Comparison of ENCODE assay signal across 29 cellular contexts in the genomic region with DNA sequence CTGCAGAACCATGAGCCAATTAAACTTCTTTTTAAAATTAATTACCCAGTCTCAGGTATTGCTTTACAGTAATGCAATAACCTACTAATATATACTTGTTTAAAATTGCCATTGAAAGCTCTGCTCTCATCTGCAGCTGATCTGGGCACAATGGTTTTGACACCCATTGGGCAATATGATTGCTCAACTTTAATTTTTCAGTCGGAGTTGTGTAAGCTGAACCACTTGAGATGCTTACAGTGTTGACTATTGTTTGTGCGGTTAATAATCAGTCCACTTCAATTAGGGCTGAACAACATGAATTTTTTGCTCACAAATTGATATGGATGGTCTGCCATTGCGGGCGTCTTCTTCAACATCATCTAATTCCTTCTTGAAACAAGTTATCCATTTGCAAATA. TPM values are rescaled to one million over a fixed set of nuclear protein-coding genes. Genes with fewer than 3 reads are reported as not detected.
"Had no signal": no experiment of that assay in that cellular context is flagged by ENCODE, and none has a peak within 500 bp of the region (broad histone marks: within the 10 kb centered on the region; RNA-seq: fewer than 3 reads in every experiment).

No MANE protein-coding gene starts in this region.

- H3K4me1 Mint-ChIP-seq: activated B cell treated with CpG ODN at 0.5 μM for 24 hours; activated CD4-positive, alpha-beta T cell treated with anti-CD3 and anti-CD28 coated beads, Interleukin-2, amount 10 ng/mL, durations not matched to agents 24 days and 14 days; activated CD8-positive, alpha-beta memory T cell treated with anti-CD3 and anti-CD28 coated beads, Interleukin-2, amount 10 ng/mL, durations not matched to agents 7 days and 5 days had no signal

- ATAC-seq: activated CD8-positive, alpha-beta memory T cell treated with anti-CD3 and anti-CD28 coated beads, Interleukin-2, amount 10 ng/mL, durations not matched to agents 7 days and 5 days; K562 had no signal

- H3K27ac ChIP-seq: brain microvascular endothelial cell, cardiac muscle cell, SJCRH30 had no signal

- H3K4me3 Mint-ChIP-seq: activated B cell treated with CpG ODN at 0.5 μM for 24 hours; activated CD4-positive, alpha-beta T cell treated with anti-CD3 and anti-CD28 coated beads, Interleukin-2, amount 10 ng/mL, durations not matched to agents 24 days and 14 days; activated CD8-positive, alpha-beta memory T cell treated with anti-CD3 and anti-CD28 coated beads, Interleukin-2, amount 10 ng/mL, durations not matched to agents 7 days and 5 days; activated naive CD8-positive, alpha-beta T cell; activated T-cell treated with anti-CD3 and anti-CD28 coated beads, Interleukin-2, amount 50 U/mL, for 24 hours; activated T-helper 1 cell treated with anti-CD3 and anti-CD28 coated beads, Interleukin-12 subunit alpha, Interleukin-12 subunit beta, Interleukin-2, Interleukin-4 antibody, amounts not matched to agents 30 ng/mL and 10 ng/mL and 1 ng/mL, durations not matched to agents 14 hours and 24 hours and 36 hours; T-helper 1 cell treated with Interleukin-12 subunit alpha and Interleukin-12 subunit beta and Interleukin-4 antibody, amounts not matched to agents 30 μg/mL and 1 μg/mL, for 36 hours had no signal

- H3K27ac Mint-ChIP-seq: activated B cell treated with CpG ODN at 0.5 μM for 24 hours; activated CD4-positive, alpha-beta T cell treated with anti-CD3 and anti-CD28 coated beads, Interleukin-2, amount 10 ng/mL, durations not matched to agents 24 days and 14 days; activated CD8-positive, alpha-beta memory T cell treated with anti-CD3 and anti-CD28 coated beads, Interleukin-2, amount 10 ng/mL, durations not matched to agents 7 days and 5 days; activated naive CD8-positive, alpha-beta T cell; activated T-cell treated with anti-CD3 and anti-CD28 coated beads, Interleukin-2, amount 50 U/mL, for 24 hours; activated T-helper 1 cell treated with anti-CD3 and anti-CD28 coated beads, Interleukin-12 subunit alpha, Interleukin-12 subunit beta, Interleukin-2, Interleukin-4 antibody, amounts not matched to agents 30 ng/mL and 10 ng/mL and 1 ng/mL, durations not matched to agents 14 hours and 24 hours and 36 hours; T-helper 1 cell treated with Interleukin-12 subunit alpha and Interleukin-12 subunit beta and Interleukin-4 antibody, amounts not matched to agents 30 μg/mL and 1 μg/mL, for 36 hours had no signal

- H3K4me3 ChIP-seq: cardiac muscle cell, K562, SJCRH30 had no signal

- H3K27me3 ChIP-seq: brain microvascular endothelial cell, cardiac muscle cell, SJCRH30 had no signal

- H3K27me3 Mint-ChIP-seq: activated B cell treated with CpG ODN at 0.5 μM for 24 hours; activated CD4-positive, alpha-beta T cell treated with anti-CD3 and anti-CD28 coated beads, Interleukin-2, amount 10 ng/mL, durations not matched to agents 24 days and 14 days; activated CD8-positive, alpha-beta memory T cell treated with anti-CD3 and anti-CD28 coated beads, Interleukin-2, amount 10 ng/mL, durations not matched to agents 7 days and 5 days; activated naive CD8-positive, alpha-beta T cell had no signal

- DNase-seq: activated B cell treated with CpG ODN at 0.5 μM for 24 hours; activated CD4-positive, alpha-beta T cell treated with anti-CD3 and anti-CD28 coated beads for 1 hour; activated CD4-positive, alpha-beta T cell treated with anti-CD3 and anti-CD28 coated beads, Interleukin-2, amount 10 ng/mL, durations not matched to agents 24 days and 14 days; activated CD4-positive, alpha-beta T cell treated with anti-CD3 and anti-CD28 coated beads, Interleukin-2, amount 50 U/mL, for 48 hours; activated CD8-positive, alpha-beta memory T cell treated with anti-CD3 and anti-CD28 coated beads, Interleukin-2, amount 10 ng/mL, durations not matched to agents 7 days and 5 days; activated effector memory CD4-positive, alpha-beta T cell treated with Interleukin-2 at 50 U/mL for 16 hours; activated naive CD4-positive, alpha-beta T cell; activated T-cell treated with anti-CD3 and anti-CD28 coated beads, Interleukin-2, amount 50 U/mL, for 24 hours; brain microvascular endothelial cell; Karpas-422; MM.1S; NCI-H1105; NCI-H1436; NCI-H1694 treated with DMSO at 0.1 percent for 48 hours; NCI-H2029 treated with DMSO at 0.1 percent for 48 hours; NCI-H345; NCI-H510A; NCI-H526 treated with DMSO at 0.1 percent for 48 hours; NCI-H82; SJCRH30; SK-N-SH; T-helper 9 cell had no signal

- FAIRE-seq: K562 had no signal

- H3K36me3 Mint-ChIP-seq: activated CD8-positive, alpha-beta memory T cell treated with anti-CD3 and anti-CD28 coated beads, Interleukin-2, amount 10 ng/mL, durations not matched to agents 7 days and 5 days had no signal

RNA-seq across cellular contexts. Expression of a gene that starts 18.0 kb away (rescaled TPM):
- total RNA-seq: activated B cell treated with CpG ODN at 0.5 μM for 24 hours; activated CD4-positive, alpha-beta T cell treated with anti-CD3 and anti-CD28 coated beads, Interleukin-2, amount 10 ng/mL, durations not matched to agents 24 days and 14 days; activated CD8-positive, alpha-beta memory T cell treated with anti-CD3 and anti-CD28 coated beads, Interleukin-2, amount 10 ng/mL, durations not matched to agents 7 days and 5 days; activated T-helper 1 cell treated with anti-CD3 and anti-CD28 coated beads, Interleukin-12 subunit alpha, Interleukin-12 subunit beta, Interleukin-2, Interleukin-4 antibody, amounts not matched to agents 30 ng/mL and 10 ng/mL and 1 ng/mL, durations not matched to agents 14 hours and 24 hours and 36 hours; cardiac muscle cell; K562; OCI-LY7; RPMI7951; SJCRH30 had no signal

RNA-seq across cellular contexts. Expression of a gene that starts 27.5 kb away (rescaled TPM):
- total RNA-seq: activated B cell treated with CpG ODN at 0.5 μM for 24 hours; activated CD4-positive, alpha-beta T cell treated with anti-CD3 and anti-CD28 coated beads, Interleukin-2, amount 10 ng/mL, durations not matched to agents 24 days and 14 days; activated CD8-positive, alpha-beta memory T cell treated with anti-CD3 and anti-CD28 coated beads, Interleukin-2, amount 10 ng/mL, durations not matched to agents 7 days and 5 days; activated T-helper 1 cell treated with anti-CD3 and anti-CD28 coated beads, Interleukin-12 subunit alpha, Interleukin-12 subunit beta, Interleukin-2, Interleukin-4 antibody, amounts not matched to agents 30 ng/mL and 10 ng/mL and 1 ng/mL, durations not matched to agents 14 hours and 24 hours and 36 hours; cardiac muscle cell; K562; OCI-LY7; RPMI7951; SJCRH30 had no signal

RNA-seq across cellular contexts. Expression of a gene that starts 28.3 kb away (rescaled TPM):
- total RNA-seq: activated B cell treated with CpG ODN at 0.5 μM for 24 hours; activated CD4-positive, alpha-beta T cell treated with anti-CD3 and anti-CD28 coated beads, Interleukin-2, amount 10 ng/mL, durations not matched to agents 24 days and 14 days; activated CD8-positive, alpha-beta memory T cell treated with anti-CD3 and anti-CD28 coated beads, Interleukin-2, amount 10 ng/mL, durations not matched to agents 7 days and 5 days; activated T-helper 1 cell treated with anti-CD3 and anti-CD28 coated beads, Interleukin-12 subunit alpha, Interleukin-12 subunit beta, Interleukin-2, Interleukin-4 antibody, amounts not matched to agents 30 ng/mL and 10 ng/mL and 1 ng/mL, durations not matched to agents 14 hours and 24 hours and 36 hours; cardiac muscle cell; K562; RPMI7951; SJCRH30 had no signal
